In the genomic region with DNA sequence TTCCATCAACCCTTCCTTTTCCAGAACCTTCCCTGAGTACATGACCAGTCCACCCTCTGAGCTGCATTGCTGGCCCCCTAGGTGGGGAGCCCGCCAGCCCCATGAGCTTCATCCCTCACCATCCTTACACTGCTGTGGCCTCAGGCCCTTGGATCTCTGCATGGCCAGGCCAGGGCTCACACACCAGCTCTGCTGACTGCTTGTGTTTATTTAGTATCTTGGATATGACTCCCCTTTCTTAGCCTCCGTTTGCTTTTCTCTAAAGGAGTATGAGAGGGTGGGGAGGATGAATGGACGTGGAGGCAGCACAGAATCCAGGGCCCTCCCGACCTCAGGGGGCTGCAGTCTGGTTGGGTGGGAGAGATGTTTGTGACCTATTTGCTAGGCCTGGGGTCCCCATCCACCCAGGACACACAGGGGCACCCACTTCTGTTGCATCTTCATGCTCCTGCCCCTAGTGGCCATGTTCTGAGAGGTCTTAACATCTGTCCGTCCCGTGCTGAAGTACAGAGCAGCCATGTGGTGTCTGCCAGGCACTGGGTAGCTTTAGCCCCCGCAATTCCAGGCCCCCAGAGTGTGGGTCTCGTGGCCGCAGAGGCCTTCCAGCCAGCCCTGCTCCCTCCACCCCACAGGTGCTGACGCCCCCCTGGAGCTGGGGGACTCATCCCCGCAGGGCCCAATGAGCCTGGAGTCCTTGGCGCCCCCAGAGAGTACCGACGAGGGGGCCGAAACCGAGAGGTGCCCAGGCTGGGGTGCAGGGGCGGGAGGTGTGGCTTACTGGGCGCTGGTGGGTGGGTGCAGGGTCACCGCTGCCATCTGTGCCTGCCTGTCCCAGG, we compare ENCODE assay signal across 9 cellular contexts. TPM values are rescaled to one million over a fixed set of nuclear protein-coding genes. Genes with fewer than 3 reads are reported as not detected.
DNase-seq lines count a peak whose midpoint lies in the region; TF ChIP-seq lines count a peak whose summit lies in the region.
"Had no signal": no experiment of that assay in that cellular context is flagged by ENCODE, and none has a peak within 500 bp of the region (broad histone marks: within the 10 kb centered on the region; RNA-seq: fewer than 3 reads in every experiment).

No MANE protein-coding gene starts in this region.

- H3K27me3 ChIP-seq in right atrium auricular region, result no peaks in the 10 kb centered on the region
- H3K27me3 ChIP-seq: heart right ventricle, right lobe of liver had no signal

- no peak for DNase-seq in activated CD4-positive, alpha-beta T cell treated with anti-CD3 and anti-CD28 coated beads, Interleukin-2, amount 10 ng/mL, durations not matched to agents 7 days and 5 days
- DNase-seq in activated CD4-positive, alpha-beta T cell treated with anti-CD3 and anti-CD28 coated beads for 4 hours, result no peak
- DNase-seq in activated T-helper 2 cell treated with anti-CD3 and anti-CD28 coated beads, Interferon-gamma antibody, Interleukin-2, Interleukin-4, amounts not matched to agents 10 μg/mL and 5 μg/mL and 100 μg/mL, durations not matched to agents 14 hours and 24 hours and 36 hours (ENCODE audit: low spot score), result no peak
- DNase-seq in retinal pigment epithelial cell (ENCODE audit: low read depth) (no peak), right atrium auricular region (ENCODE audit: low spot score) (no peak)
- DNase-seq in stimulated activated CD4-positive, alpha-beta T cell treated with anti-CD3 and anti-CD28 coated beads, Interleukin-15, amount 100 ng/mL, for 24 hours, result no peak
- DNase-seq: heart right ventricle had no signal

- TF ChIP-seq CTCF in retinal pigment epithelial cell (conservative IDR thresholded peaks at IDR 0.05; ENCODE audit: low read depth, low read length) (peak; percentile 31), right atrium auricular region (IDR thresholded peaks at IDR 0.05) (no peak)

- peaks cover 67% of the 10 kb centered on the region for H3K36me3 ChIP-seq in right atrium auricular region

- no peaks in the 10 kb centered on the region for H3K27me3 Mint-ChIP-seq in activated CD4-positive, alpha-beta T cell treated with anti-CD3 and anti-CD28 coated beads, Interleukin-2, amount 10 ng/mL, durations not matched to agents 7 days and 5 days
- H3K27me3 Mint-ChIP-seq in activated T-helper 2 cell treated with anti-CD3 and anti-CD28 coated beads, Interferon-gamma antibody, Interleukin-2, Interleukin-4, amounts not matched to agents 10 μg/mL and 5 μg/mL and 100 μg/mL, durations not matched to agents 14 hours and 24 hours and 36 hours (ENCODE audit: low read depth), result no peaks in the 10 kb centered on the region

- peaks cover 33% of the 10 kb centered on the region for H3K4me1 Mint-ChIP-seq in activated CD4-positive, alpha-beta T cell treated with anti-CD3 and anti-CD28 coated beads, Interleukin-2, amount 10 ng/mL, durations not matched to agents 7 days and 5 days
- H3K4me1 Mint-ChIP-seq in activated T-helper 2 cell treated with anti-CD3 and anti-CD28 coated beads, Interferon-gamma antibody, Interleukin-2, Interleukin-4, amounts not matched to agents 10 μg/mL and 5 μg/mL and 100 μg/mL, durations not matched to agents 14 hours and 24 hours and 36 hours (ENCODE audit: low read depth), result peaks cover 19% of the 10 kb centered on the region

- intact Hi-C loops in activated T-helper 2 cell treated with anti-CD3 and anti-CD28 coated beads, Interferon-gamma antibody, Interleukin-2, Interleukin-4, amounts not matched to agents 10 μg/mL and 5 μg/mL and 100 μg/mL, durations not matched to agents 14 hours and 24 hours and 36 hours (cut with micrococcal nuclease), result no loop called here

- H3K27ac ChIP-seq in right atrium auricular region, result no peak overlapping the region
- H3K27ac ChIP-seq: heart right ventricle, right lobe of liver had no signal

- POLR2A ChIA-PET in activated CD4-positive, alpha-beta T cell treated with anti-CD3 and anti-CD28 coated beads, Interleukin-2, amount 10 ng/mL, durations not matched to agents 7 days and 5 days (lab: Charles Lee), result no interaction called here

- H3K27ac Mint-ChIP-seq in activated CD4-positive, alpha-beta T cell treated with anti-CD3 and anti-CD28 coated beads, Interleukin-2, amount 10 ng/mL, durations not matched to agents 7 days and 5 days, result peak overlapping the region; percentile 32
- H3K27ac Mint-ChIP-seq in activated T-helper 2 cell treated with anti-CD3 and anti-CD28 coated beads, Interferon-gamma antibody, Interleukin-2, Interleukin-4, amounts not matched to agents 10 μg/mL and 5 μg/mL and 100 μg/mL, durations not matched to agents 14 hours and 24 hours and 36 hours, result peak overlapping the region; percentile 52

- no peaks in the 10 kb centered on the region for H3K9me3 Mint-ChIP-seq in activated CD4-positive, alpha-beta T cell treated with anti-CD3 and anti-CD28 coated beads, Interleukin-2, amount 10 ng/mL, durations not matched to agents 7 days and 5 days
- H3K9me3 Mint-ChIP-seq in activated T-helper 2 cell treated with anti-CD3 and anti-CD28 coated beads, Interferon-gamma antibody, Interleukin-2, Interleukin-4, amounts not matched to agents 10 μg/mL and 5 μg/mL and 100 μg/mL, durations not matched to agents 14 hours and 24 hours and 36 hours, result no peaks in the 10 kb centered on the region

- no peak overlapping the region for H3K4me3 Mint-ChIP-seq in activated CD4-positive, alpha-beta T cell treated with anti-CD3 and anti-CD28 coated beads, Interleukin-2, amount 10 ng/mL, durations not matched to agents 7 days and 5 days
- no peak overlapping the region for H3K4me3 Mint-ChIP-seq in activated T-helper 2 cell treated with anti-CD3 and anti-CD28 coated beads, Interferon-gamma antibody, Interleukin-2, Interleukin-4, amounts not matched to agents 10 μg/mL and 5 μg/mL and 100 μg/mL, durations not matched to agents 14 hours and 24 hours and 36 hours (ENCODE audit: low read depth)

- H3K4me3 ChIP-seq in retinal pigment epithelial cell (ENCODE audit: low read length), result no peak overlapping the region
- H3K4me3 ChIP-seq in right atrium auricular region, result no peak overlapping the region
- H3K4me3 ChIP-seq: heart right ventricle, right lobe of liver had no signal

- no peaks in the 10 kb centered on the region for H3K4me1 ChIP-seq in right atrium auricular region
- H3K4me1 ChIP-seq: right lobe of liver had no signal

- CTCF ChIA-PET in activated CD4-positive, alpha-beta T cell treated with anti-CD3 and anti-CD28 coated beads, Interleukin-2, amount 10 ng/mL, durations not matched to agents 7 days and 5 days (lab: Charles Lee), result interaction anchor here (1.7 kb wide), 1 partner anchor 8 kb away, joined by 4 read pairs; no protein-coding TSS in a partner anchor

- H3K9me3 ChIP-seq in right atrium auricular region, result no peaks in the 10 kb centered on the region
- H3K9me3 ChIP-seq: heart right ventricle, right lobe of liver had no signal

- H3K36me3 Mint-ChIP-seq in activated CD4-positive, alpha-beta T cell treated with anti-CD3 and anti-CD28 coated beads, Interleukin-2, amount 10 ng/mL, durations not matched to agents 7 days and 5 days (ENCODE audit: low read depth), result peaks cover 60% of the 10 kb centered on the region
- H3K36me3 Mint-ChIP-seq in activated T-helper 2 cell treated with anti-CD3 and anti-CD28 coated beads, Interferon-gamma antibody, Interleukin-2, Interleukin-4, amounts not matched to agents 10 μg/mL and 5 μg/mL and 100 μg/mL, durations not matched to agents 14 hours and 24 hours and 36 hours (ENCODE audit: low read depth), result peaks cover 66% of the 10 kb centered on the region

RNA-seq across cellular contexts. Expression of a gene that starts 13.0 kb away (rescaled TPM):
- 100 to 1,000 TPM; 663 to 761 TPM for total RNA-seq in activated CD4-positive, alpha-beta T cell treated with anti-CD3 and anti-CD28 coated beads, Interleukin-2, amount 10 ng/mL, durations not matched to agents 7 days and 5 days
- total RNA-seq in activated T-helper 2 cell treated with anti-CD3 and anti-CD28 coated beads, Interferon-gamma antibody, Interleukin-2, Interleukin-4, amounts not matched to agents 10 μg/mL and 5 μg/mL and 100 μg/mL, durations not matched to agents 14 hours and 24 hours and 36 hours, result 340 and 353 TPM in 2 replicates
- 10 to 100 TPM; 27.3 to 45.8 TPM for total RNA-seq in right atrium auricular region

RNA-seq across cellular contexts. Expression of a gene that starts 18.9 kb away (rescaled TPM):
- 1 to 10 TPM; 2.9 to 4.7 TPM for total RNA-seq in activated CD4-positive, alpha-beta T cell treated with anti-CD3 and anti-CD28 coated beads, Interleukin-2, amount 10 ng/mL, durations not matched to agents 7 days and 5 days
- total RNA-seq in activated T-helper 2 cell treated with anti-CD3 and anti-CD28 coated beads, Interferon-gamma antibody, Interleukin-2, Interleukin-4, amounts not matched to agents 10 μg/mL and 5 μg/mL and 100 μg/mL, durations not matched to agents 14 hours and 24 hours and 36 hours, result 0.67 and 0.84 TPM in 2 replicates
- 1 to 10 TPM in 1 of 2 donors, not detected in 1; 1.1 TPM for total RNA-seq in right atrium auricular region

RNA-seq across cellular contexts. Expression of a gene that starts 32.3 kb away (rescaled TPM):
- total RNA-seq in activated CD4-positive, alpha-beta T cell treated with anti-CD3 and anti-CD28 coated beads, Interleukin-2, amount 10 ng/mL, durations not matched to agents 7 days and 5 days, result 1 to 10 TPM; 1.5 to 1.6 TPM
- 2.1 and 2.3 TPM in 2 replicates for total RNA-seq in activated T-helper 2 cell treated with anti-CD3 and anti-CD28 coated beads, Interferon-gamma antibody, Interleukin-2, Interleukin-4, amounts not matched to agents 10 μg/mL and 5 μg/mL and 100 μg/mL, durations not matched to agents 14 hours and 24 hours and 36 hours
- not detected for total RNA-seq in right atrium auricular region
- total RNA-seq: right lobe of liver, urinary bladder had no signal

RNA-seq across cellular contexts. Expression of a gene that starts 35.9 kb away (rescaled TPM):
- total RNA-seq in activated CD4-positive, alpha-beta T cell treated with anti-CD3 and anti-CD28 coated beads, Interleukin-2, amount 10 ng/mL, durations not matched to agents 7 days and 5 days, result 1,000 to 10,000 TPM; 2,679 to 3,011 TPM
- 2,928 and 2,943 TPM in 2 replicates for total RNA-seq in activated T-helper 2 cell treated with anti-CD3 and anti-CD28 coated beads, Interferon-gamma antibody, Interleukin-2, Interleukin-4, amounts not matched to agents 10 μg/mL and 5 μg/mL and 100 μg/mL, durations not matched to agents 14 hours and 24 hours and 36 hours
- total RNA-seq in right atrium auricular region, result 100 to 1,000 TPM; 108 to 415 TPM

RNA-seq across cellular contexts. Expression of a gene that starts 51.1 kb away (rescaled TPM):
- total RNA-seq in activated CD4-positive, alpha-beta T cell treated with anti-CD3 and anti-CD28 coated beads, Interleukin-2, amount 10 ng/mL, durations not matched to agents 7 days and 5 days, result not detected
- total RNA-seq in activated T-helper 2 cell treated with anti-CD3 and anti-CD28 coated beads, Interferon-gamma antibody, Interleukin-2, Interleukin-4, amounts not matched to agents 10 μg/mL and 5 μg/mL and 100 μg/mL, durations not matched to agents 14 hours and 24 hours and 36 hours, result not detected in 2 replicates
- not detected for total RNA-seq in right atrium auricular region
- total RNA-seq: heart right ventricle, right lobe of liver, urinary bladder had no signal
